Comparison of ENCODE assay signal across 8 cellular contexts in genomic region chr18:80108739-80109675, GRCh38. TPM values are rescaled to one million over a fixed set of nuclear protein-coding genes. Genes with fewer than 3 reads are reported as not detected.
DNase-seq lines count a peak whose midpoint lies in the region; ATAC-seq and TF ChIP-seq lines count a peak whose summit lies in the region.

Gene ADNP2, plus strand, starts transcription at chr18:80109262. Its CDS starts 8,281 bp downstream, at chr18:80117543.

- peaks cover 18% of the 10 kb centered on the region for H3K36me3 ChIP-seq in OCI-LY3 (replicated peaks; ENCODE audit: low read depth, low read length)
- no peaks in the 10 kb centered on the region for H3K36me3 ChIP-seq in mucosa of descending colon (ENCODE audit: low read depth)

- H2AFZ ChIP-seq in OCI-LY3 (ENCODE audit: low read depth, low read length) = peak within 1 kb of the TSS; percentile 62

- H3K4me1 ChIP-seq in OCI-LY3 (ENCODE audit: low read length) = peaks cover 37% of the 10 kb centered on the region
- peaks cover 12% of the 10 kb centered on the region for H3K4me1 ChIP-seq in mucosa of descending colon (ENCODE audit: low read depth)

- H3K27ac ChIP-seq in OCI-LY3 (ENCODE audit: low read length) (peak within 1 kb of the TSS; percentile 20), epithelial cell of prostate (peak within 1 kb of the TSS; percentile 74)

- DNase-seq in Caki2 (ENCODE audit: low read depth) (peak; percentile 94), HUDEP-2 (lab: John Stamatoyannopoulos, UW; ENCODE audit: unreplicated experiment in 76 of 76) (peak in 75 of 76 experiments; percentile 55 to 97 (median 90)), epithelial cell of prostate (ENCODE audit: low read depth, low spot score) (peak; percentile 88), mucosa of descending colon (peak; percentile 82 to 88 (median 84))
- DNase-seq in activated CD8-positive, alpha-beta memory T cell treated with anti-CD3 and anti-CD28 coated beads, Interleukin-2, amount 50 U/mL, for 48 hours = peak; percentile 89
- DNase-seq in stimulated activated CD8-positive, alpha-beta memory T cell treated with anti-CD3 and anti-CD28 coated beads, Interleukin-4, amount 100 ng/mL, for 24 hours (ENCODE audit: low read depth) = peak; percentile 65

- intact Hi-C loops in mucosa of descending colon (cut with DNase I, micrococcal nuclease) = no loop called here

- ATAC-seq in GM21381 (IDR thresholded peaks at IDR 0.05; ENCODE audit: unreplicated experiment) (peak; percentile 64), mucosa of descending colon (peak; percentile 94)

- TF ChIP-seq CTCF in OCI-LY3 (IDR thresholded peaks at IDR 0.05; ENCODE audit: low read depth, low read length) (no peak), mucosa of descending colon (IDR thresholded peaks at IDR 0.05) (no peak)

- peaks cover 40% of the 10 kb centered on the region for H4K20me1 ChIP-seq in OCI-LY3 (ENCODE audit: insufficient read depth, low read length)

- H3K9me3 ChIP-seq in OCI-LY3 (ENCODE audit: insufficient read depth, low read length) (no peaks in the 10 kb centered on the region), mucosa of descending colon (no peaks in the 10 kb centered on the region)

- in situ Hi-C loops in Caki2 (cut with HindIII; ENCODE audit: low pct_unique_long_range_greater_than_20kb, low sequenced_read_pairs) = no loop called here

- peak within 1 kb of the TSS; percentile 79 for H3K4me2 ChIP-seq in OCI-LY3 (ENCODE audit: low read length)

- H3K27me3 ChIP-seq in OCI-LY3 (ENCODE audit: low read depth, low read length) = no peaks in the 10 kb centered on the region

- H3K4me3 ChIP-seq in OCI-LY3 (ENCODE audit: low read length) = peak within 1 kb of the TSS; percentile 87
- H3K4me3 ChIP-seq in mucosa of descending colon = peak within 1 kb of the TSS; percentile 56

- H3K79me2 ChIP-seq in OCI-LY3 (ENCODE audit: low read length) = peaks cover 45% of the 10 kb centered on the region

- peak within 1 kb of the TSS; percentile 74 for H3K9ac ChIP-seq in OCI-LY3 (ENCODE audit: low read length)

RNA-seq across cellular contexts. Expression of gene ADNP2, which starts in this region (rescaled TPM):
- total RNA-seq in Caki2 (2014; rRNA removed; shearing (Covaris generic); ENCODE audit: low replicate concordance) = 8.1 and 10.5 TPM in 2 replicates
- 10 to 100 TPM; 16.7 to 18.3 (median 17.7) TPM for total RNA-seq in mucosa of descending colon

Comparison
In these comparisons a context has a peak if more than half of its experiments do, and no peak if none do; other contexts are left out.
1. Peak in every context shown above with its lines: DNase-seq, ATAC-seq, H3K4me3 ChIP-seq and H3K27ac ChIP-seq.